ENCODE assay signal across 20 cellular contexts in genomic region chr3:46624976-46625490, GRCh38. TPM values are rescaled to one million over a fixed set of nuclear protein-coding genes. Genes with fewer than 3 reads are reported as not detected.
DNase-seq lines count a peak whose midpoint lies in the region; ATAC-seq and TF ChIP-seq lines count a peak whose summit lies in the region.
"Had no signal": no experiment of that assay in that cellular context is flagged by ENCODE, and none has a peak within 500 bp of the region (broad histone marks: within the 10 kb centered on the region; RNA-seq: fewer than 3 reads in every experiment).

No MANE protein-coding gene starts in this region.

- H2AFZ ChIP-seq in DND-41 (ENCODE audit: low read depth, low read length), result peak overlapping the region; percentile 19; the same call in 1 of the 2 replicates

- H3K27ac ChIP-seq in DND-41 (ENCODE audit: low read length), result no peak overlapping the region
- no peak overlapping the region for H3K27ac ChIP-seq in CD8-positive, alpha-beta T cell (ENCODE audit: low read depth, low read length)
- H3K27ac ChIP-seq: A549, HL-60 had no signal

- H3K4me2 ChIP-seq in DND-41 (ENCODE audit: insufficient read depth, low read length), result no peak overlapping the region
- H3K4me2 ChIP-seq: A549 had no signal

- POLR2A ChIA-PET in WTC11 (lab: Charles Lee), result interaction anchor here (0.9 kb wide), 1 partner anchor 10 kb away, joined by 3 read pairs; no protein-coding TSS in a partner anchor
- POLR2A ChIA-PET in CD8-positive, alpha-beta T cell (lab: Charles Lee), result no interaction called here

- H3K27ac Mint-ChIP-seq in WTC11, result peak overlapping the region; percentile 67; the same call in 1 of the 2 replicates
- H3K27ac Mint-ChIP-seq in CD8-positive, alpha-beta T cell, result no peak overlapping the region

- no peaks in the 10 kb centered on the region for H4K20me1 ChIP-seq in DND-41 (ENCODE audit: insufficient read depth, low read length)

- H3K27me3 Mint-ChIP-seq in WTC11 (ENCODE audit: low read depth), result no peaks in the 10 kb centered on the region; the same call in 1 of the 2 replicates
- peaks cover 9% of the 10 kb centered on the region for H3K27me3 Mint-ChIP-seq in CD8-positive, alpha-beta T cell (ENCODE audit: low read depth)

- H3K4me3 Mint-ChIP-seq in WTC11, result no peak overlapping the region
- H3K4me3 Mint-ChIP-seq in CD8-positive, alpha-beta T cell, result no peak overlapping the region

- no peaks in the 10 kb centered on the region for H3K9me3 Mint-ChIP-seq in WTC11
- no peaks in the 10 kb centered on the region for H3K9me3 Mint-ChIP-seq in CD8-positive, alpha-beta T cell

- H3K36me3 ChIP-seq in DND-41 (ENCODE audit: insufficient read depth, low read length), result no peaks in the 10 kb centered on the region
- H3K36me3 ChIP-seq in CD8-positive, alpha-beta T cell (ENCODE audit: insufficient read depth, low read length), result no peaks in the 10 kb centered on the region
- H3K36me3 ChIP-seq: HAP-1 had no signal

- no peaks in the 10 kb centered on the region for H3K36me3 Mint-ChIP-seq in WTC11
- H3K36me3 Mint-ChIP-seq in CD8-positive, alpha-beta T cell, result no peaks in the 10 kb centered on the region

- TF ChIP-seq CTCF in DND-41 (IDR thresholded peaks at IDR 0.05; ENCODE audit: borderline replicate concordance, extremely low read depth, low read length, poor library complexity, severe bottlenecking), result no peak
- no peak for TF ChIP-seq CTCF in WTC11 (IDR thresholded peaks at IDR 0.05)
- TF ChIP-seq CTCF in CD8-positive, alpha-beta T cell (IDR thresholded peaks at IDR 0.05), result no peak

- ATAC-seq in DND-41 (ENCODE audit: insufficient read depth, low read depth) (no peak), WTC11 (peak; percentile 6; the same call in 1 of the 2 replicates), HG02763 (IDR thresholded peaks at IDR 0.05; ENCODE audit: unreplicated experiment) (no peak), esophagus mucosa (no peak)
- ATAC-seq in CD8-positive, alpha-beta T cell, result no peak
- ATAC-seq: A549, K562, SK-N-SH treated with all-trans-retinoic acid at 6 μM for 48 hours had no signal

- H3K4me3 ChIP-seq in DND-41 (ENCODE audit: low read depth in 1 of 2, low read length in 2 of 2), result no peak overlapping the region
- no peak overlapping the region for H3K4me3 ChIP-seq in CD8-positive, alpha-beta T cell (ENCODE audit: low read depth, low read length)
- H3K4me3 ChIP-seq: A549, HAP-1, K562 had no signal

- intact Hi-C loops in CD8-positive, alpha-beta T cell (cut with DNase I, micrococcal nuclease), result no loop called here

- CTCF ChIA-PET in WTC11 (lab: Charles Lee), result interaction anchor here (0.6 to 1.3 kb wide), 8 partner anchors 17 to 137 kb away, joined by 3 to 6 read pairs (median 3); partner anchors contain the start of gene PRSS50
- CTCF ChIA-PET in CD8-positive, alpha-beta T cell (lab: Charles Lee), result interaction anchor here (0.6 to 2.4 kb wide), 3 partner anchors 34 to 136 kb away, joined by 4 to 13 read pairs (median 8); no protein-coding TSS in a partner anchor

- DNase-seq in Ammon's horn (ENCODE audit: low spot score) (peak; percentile 38), DND-41 (no peak), WTC11 (ENCODE audit: low spot score) (no peak), iPS-NIHi11 (ENCODE audit: low spot score) (peak; percentile 16)
- DNase-seq in CD8-positive, alpha-beta T cell, result no peak
- DNase-seq in activated effector memory CD4-positive, alpha-beta T cell treated with Interleukin-2 at 50 U/mL for 16 hours, result no peak
- DNase-seq: C1 segment of cervical spinal cord; NCI-H1417; NCI-H1930; NCI-H69; NK-92 treated with Interleukin-12 subunit alpha and Interleukin-12 subunit beta, amount 100 ng/mL, for 24 hours; SHP77 had no signal

- no peaks in the 10 kb centered on the region for H3K79me2 ChIP-seq in DND-41 (ENCODE audit: insufficient read depth, low read length)

- H3K9me3 ChIP-seq in DND-41 (ENCODE audit: insufficient read depth, low read length, severe bottlenecking), result no peaks in the 10 kb centered on the region
- no peaks in the 10 kb centered on the region for H3K9me3 ChIP-seq in CD8-positive, alpha-beta T cell (ENCODE audit: low read length)
- H3K9me3 ChIP-seq: A549, HAP-1 had no signal

- H3K4me1 Mint-ChIP-seq in WTC11, result peaks cover 55% of the 10 kb centered on the region
- H3K4me1 Mint-ChIP-seq in CD8-positive, alpha-beta T cell (ENCODE audit: low read depth), result peaks cover 14% of the 10 kb centered on the region

- peaks cover 17% of the 10 kb centered on the region for H3K4me1 ChIP-seq in DND-41 (ENCODE audit: insufficient read depth, low read length)
- peaks cover 9% of the 10 kb centered on the region for H3K4me1 ChIP-seq in CD8-positive, alpha-beta T cell (ENCODE audit: insufficient read depth, low read length)

- no peak overlapping the region for H3K9ac ChIP-seq in DND-41 (ENCODE audit: low read depth, low read length)

- H3K27me3 ChIP-seq in DND-41 (ENCODE audit: insufficient read depth, low read length, poor library complexity), result no peaks in the 10 kb centered on the region
- H3K27me3 ChIP-seq in CD8-positive, alpha-beta T cell (ENCODE audit: insufficient read depth, low read length), result no peaks in the 10 kb centered on the region

TF ChIP-seq in WTC11, 78 proteins besides CTCF, POLR2A, EP300 and RAD21:
- TF ChIP-seq AR (CRISPR knock-in tag; IDR thresholded peaks at IDR 0.05) (no peak), ZNF121 (CRISPR knock-in tag; IDR thresholded peaks at IDR 0.05) (no peak), NFATC4 (CRISPR knock-in tag; IDR thresholded peaks at IDR 0.05) (no peak)

RNA-seq across cellular contexts. Expression of gene FAM240A, which starts 12.7 kb away (rescaled TPM):
- total RNA-seq in WTC11 (2021) (0.09 to 0.14 TPM (median 0.13 TPM) in 3 replicates), esophagus mucosa (not detected)
- not detected for total RNA-seq in CD8-positive, alpha-beta T cell
- total RNA-seq: K562, OCI-LY7 had no signal

RNA-seq across cellular contexts. Expression of gene LRRC2, which starts 58.9 kb away (rescaled TPM):
- 4.0 to 4.9 TPM (median 4.9 TPM) in 3 replicates for total RNA-seq in WTC11 (2021)
- total RNA-seq in CD8-positive, alpha-beta T cell, result under 1 TPM; 0.33 to 0.75 TPM
- total RNA-seq in esophagus mucosa, result 0.28 TPM
- total RNA-seq: K562 had no signal

Comparison
In these comparisons a context has a peak if more than half of its experiments do, and no peak if none do; other contexts are left out.
1. DNase-seq: peak in Ammon's horn (single experiment) and iPS-NIHi11 (single experiment); none in DND-41 (single experiment), WTC11 (single experiment), CD8-positive, alpha-beta T cell (0 of 7) and activated effector memory CD4-positive, alpha-beta T cell treated with Interleukin-2 at 50 U/mL for 16 hours (single experiment).